ENCODE assay signal across 30 cellular contexts in the genomic region with DNA sequence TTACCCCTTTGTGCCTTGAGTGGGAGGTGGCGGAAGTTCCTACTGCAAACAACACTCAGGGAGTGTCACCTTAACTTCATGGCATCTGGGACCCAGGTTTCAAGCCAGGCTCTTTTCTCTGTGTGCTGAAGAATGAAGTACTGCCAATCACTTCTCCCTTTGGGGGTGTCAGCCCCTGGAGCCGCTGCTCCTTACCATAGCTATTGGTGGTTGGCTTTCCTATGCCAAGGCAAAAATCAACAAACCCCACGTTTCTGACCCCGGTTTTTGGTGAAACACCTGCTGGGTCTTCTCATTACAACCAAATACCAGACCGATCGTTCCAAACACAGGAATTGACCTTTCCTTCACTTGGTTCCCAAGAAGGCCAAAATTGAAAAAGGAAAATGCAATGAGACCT.
"Had no signal": no experiment of that assay in that cellular context is flagged by ENCODE, and none has a peak within 500 bp of the region (broad histone marks: within the 10 kb centered on the region; RNA-seq: fewer than 3 reads in every experiment).

No MANE protein-coding gene starts in this region.

- H3K36me3 ChIP-seq: breast epithelium, cardiac muscle cell, colonic mucosa, esophagus squamous epithelium, heart right ventricle had no signal

- H3K9me3 ChIP-seq: colonic mucosa had no signal

- H3K27ac ChIP-seq: breast epithelium, cardiac muscle cell, colonic mucosa, dorsolateral prefrontal cortex, epithelial cell of prostate, esophagus squamous epithelium, gastroesophageal sphincter, heart right ventricle had no signal

- H3K27me3 ChIP-seq: breast epithelium, cardiac muscle cell, colonic mucosa, dorsolateral prefrontal cortex, esophagus squamous epithelium, gastroesophageal sphincter, heart right ventricle had no signal

- ATAC-seq: activated CD4-positive, alpha-beta T cell treated with anti-CD3 and anti-CD28 coated beads for 36 hours; activated CD8-positive, alpha-beta T cell treated with anti-CD3 and anti-CD28 coated beads, Interleukin-2, amount 10 ng/mL, durations not matched to agents 7 days and 5 days; activated T-cell treated with anti-CD3 and anti-CD28 coated beads, Interleukin-2, amount 50 U/mL, for 4 hours; activated T-helper 17 cell treated with anti-CD3 and anti-CD28 coated beads, Interleukin-2, amount 50 U/mL, for 72 hours; effector memory CD8-positive, alpha-beta T cell; gastroesophageal sphincter; heart right ventricle; T-helper 17 cell had no signal

- DNase-seq: activated CD4-positive, alpha-beta memory T cell treated with anti-CD3 and anti-CD28 coated beads for 36 hours; activated CD4-positive, alpha-beta T cell treated with anti-CD3 and anti-CD28 coated beads for 36 hours; activated CD4-positive, alpha-beta T cell treated with anti-CD3 and anti-CD28 coated beads, Interleukin-2, amount 10 ng/mL, durations not matched to agents 24 days and 14 days; activated CD4-positive, CD25-positive, alpha-beta regulatory T cell; activated CD4-positive, CD25-positive, alpha-beta regulatory T cell treated with anti-CD3 and anti-CD28 coated beads, Interleukin-2, amount 50 U/mL, for 72 hours; activated CD8-positive, alpha-beta T cell treated with anti-CD3 and anti-CD28 coated beads, Interleukin-2, amount 10 ng/mL, durations not matched to agents 7 days and 5 days; activated effector memory CD4-positive, alpha-beta T cell treated with Interleukin-2 at 50 U/mL for 16 hours; activated gamma-delta T cell treated with Interleukin-2 at 50 U/mL for 16 hours; activated naive CD4-positive, alpha-beta T cell treated with anti-CD3 and anti-CD28 coated beads, Interleukin-2, amount 50 U/mL, for 16 hours; activated naive CD4-positive, alpha-beta T cell treated with Interleukin-2 at 50 U/mL for 16 hours; activated T-cell treated with anti-CD3 and anti-CD28 coated beads, Interleukin-2, amount 50 U/mL, for 4 hours; amygdala; aorta; central memory CD4-positive, alpha-beta T cell; cerebellar nuclear complex; colonic mucosa; dorsolateral prefrontal cortex; effector CD4-positive, alpha-beta T cell; effector memory CD8-positive, alpha-beta T cell; esophagus squamous epithelium; foreskin melanocyte; heart right ventricle; T-helper 1 cell; T-helper 17 cell; T1000 had no signal

- H3K4me1 ChIP-seq: breast epithelium, colonic mucosa, esophagus squamous epithelium, gastroesophageal sphincter had no signal

- H3K4me3 ChIP-seq: breast epithelium, cardiac muscle cell, colonic mucosa, dorsolateral prefrontal cortex, esophagus squamous epithelium, gastroesophageal sphincter, heart right ventricle had no signal
